ENCODE assay signal across 19 cellular contexts in the genomic region with DNA sequence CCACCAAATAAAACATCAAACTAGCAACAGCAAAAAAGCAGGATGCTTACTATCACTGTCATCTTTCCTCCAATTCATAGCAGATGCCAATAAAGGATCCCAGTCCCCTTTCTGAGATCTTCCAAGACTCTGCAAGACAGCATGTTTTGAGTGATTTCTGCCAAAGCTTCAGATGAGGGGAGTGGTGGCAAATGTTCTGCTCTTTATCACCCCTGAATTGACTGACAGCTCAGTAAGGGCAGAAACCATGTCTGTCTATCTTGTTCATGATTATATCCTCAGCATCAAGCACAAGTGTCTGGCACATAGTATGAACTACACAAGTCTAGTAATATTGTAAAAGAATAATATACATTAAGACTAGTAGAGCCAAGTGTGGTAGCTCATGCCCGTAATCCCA. TPM values are rescaled to one million over a fixed set of nuclear protein-coding genes. Genes with fewer than 3 reads are reported as not detected.
DNase-seq lines count a peak whose midpoint lies in the region; ATAC-seq and TF ChIP-seq lines count a peak whose summit lies in the region.
"Had no signal": no experiment of that assay in that cellular context is flagged by ENCODE, and none has a peak within 500 bp of the region (broad histone marks: within the 10 kb centered on the region; RNA-seq: fewer than 3 reads in every experiment).

No MANE protein-coding gene starts in this region.

- no peak overlapping the region for H2AFZ ChIP-seq in neural cell (ENCODE audit: low read depth, low read length)

- peak; percentile 53 for TF ChIP-seq EP300 in neural cell (conservative IDR thresholded peaks at IDR 0.05; ENCODE audit: poor library complexity, severe bottlenecking)
- TF ChIP-seq EP300 in sigmoid colon (IDR thresholded peaks at IDR 0.05), result no peak

- H3K36me3 Mint-ChIP-seq in activated CD4-positive, alpha-beta T cell treated with anti-CD3 and anti-CD28 coated beads, Interleukin-2, amount 10 ng/mL, durations not matched to agents 7 days and 5 days (ENCODE audit: low read depth), result no peaks in the 10 kb centered on the region
- H3K36me3 Mint-ChIP-seq in activated naive CD4-positive, alpha-beta T cell treated with anti-CD3 and anti-CD28 coated beads, Interleukin-2, amount 50 U/mL, for 72 hours, result peaks cover 0 to 14% of the 10 kb centered on the region in 2 donors

- no peak overlapping the region for H3K4me3 Mint-ChIP-seq in activated CD4-positive, alpha-beta T cell treated with anti-CD3 and anti-CD28 coated beads, Interleukin-2, amount 10 ng/mL, durations not matched to agents 7 days and 5 days
- H3K4me3 Mint-ChIP-seq: endodermal cell had no signal

- H4K20me1 ChIP-seq in neural cell (ENCODE audit: insufficient read depth), result no peaks in the 10 kb centered on the region

- H3K27ac ChIP-seq in neural cell (ENCODE audit: low read length) (peak overlapping the region; percentile 2), sigmoid colon (no peak overlapping the region)
- H3K27ac ChIP-seq: left ventricle myocardium inferior, SJSA1, thoracic aorta had no signal

- no peaks in the 10 kb centered on the region for H3K9me3 ChIP-seq in neural cell (ENCODE audit: low read length)
- no peaks in the 10 kb centered on the region for H3K9me3 ChIP-seq in sigmoid colon
- H3K9me3 ChIP-seq: left ventricle myocardium inferior, SJSA1, thoracic aorta had no signal

- WGBS in sigmoid colon, 2 donors, result 96 to 98% methylated on average over 1 of the region's 1 CpG

- H3K36me3 ChIP-seq in neural cell (ENCODE audit: insufficient read depth, low read length) (no peaks in the 10 kb centered on the region), sigmoid colon (no peaks in the 10 kb centered on the region)
- H3K36me3 ChIP-seq: left ventricle myocardium inferior, SJSA1, thoracic aorta had no signal

- no peaks in the 10 kb centered on the region for H3K9me3 Mint-ChIP-seq in activated CD4-positive, alpha-beta T cell treated with anti-CD3 and anti-CD28 coated beads, Interleukin-2, amount 10 ng/mL, durations not matched to agents 7 days and 5 days
- peaks cover 0 to 5% of the 10 kb centered on the region in 2 donors for H3K9me3 Mint-ChIP-seq in activated naive CD4-positive, alpha-beta T cell treated with anti-CD3 and anti-CD28 coated beads, Interleukin-2, amount 50 U/mL, for 72 hours
- H3K9me3 Mint-ChIP-seq: endodermal cell had no signal

- H3K27me3 Mint-ChIP-seq in activated CD4-positive, alpha-beta T cell treated with anti-CD3 and anti-CD28 coated beads, Interleukin-2, amount 10 ng/mL, durations not matched to agents 7 days and 5 days, result no peaks in the 10 kb centered on the region

- POLR2A ChIA-PET in activated CD4-positive, alpha-beta T cell treated with anti-CD3 and anti-CD28 coated beads, Interleukin-2, amount 10 ng/mL, durations not matched to agents 7 days and 5 days (lab: Charles Lee), result interaction anchor here (0.9 kb wide), 1 partner anchor 10 kb away, joined by 3 read pairs; no protein-coding TSS in a partner anchor

- ATAC-seq in GM18907 (IDR thresholded peaks at IDR 0.05; ENCODE audit: unreplicated experiment), result peak; percentile 15
- peak; percentile 59 to 62 for ATAC-seq in activated naive CD4-positive, alpha-beta T cell treated with anti-CD3 and anti-CD28 coated beads, Interleukin-2, amount 50 U/mL, for 72 hours
- ATAC-seq in left cardiac atrium, result no peak
- ATAC-seq: Panc1 had no signal

- DNase-seq in activated CD4-positive, alpha-beta T cell treated with anti-CD3 and anti-CD28 coated beads, Interleukin-2, amount 10 ng/mL, durations not matched to agents 7 days and 5 days, result no peak
- no peak for DNase-seq in activated CD4-positive, alpha-beta T cell treated with anti-CD3 and anti-CD28 coated beads for 1 hour
- DNase-seq in activated naive CD4-positive, alpha-beta T cell treated with anti-CD3 and anti-CD28 coated beads, Interleukin-2, amount 50 U/mL, for 72 hours (ENCODE audit: low spot score in 2 of 2), result no peak
- DNase-seq in sigmoid colon (no peak), left cardiac atrium (no peak), putamen (ENCODE audit: low spot score) (no peak)
- DNase-seq: endodermal cell; glutamatergic neuron; left ventricle myocardium inferior; NCI-H1694 treated with DMSO at 0.1 percent for 48 hours; NCI-H2227 treated with DMSO at 0.1 percent for 48 hours; retina; stimulated activated CD4-positive, alpha-beta T cell treated with anti-CD3 and anti-CD28 coated beads, Interleukin-12 subunit alpha, Interleukin-12 subunit beta, amount 100 ng/mL, for 4 hours had no signal

- TF ChIP-seq CTCF in neural cell (IDR thresholded peaks at IDR 0.05; ENCODE audit: poor library complexity, severe bottlenecking), result no peak
- TF ChIP-seq CTCF in sigmoid colon (IDR thresholded peaks at IDR 0.05), result no peak

- H3K4me3 ChIP-seq in neural cell (ENCODE audit: low read length), result no peak overlapping the region
- H3K4me3 ChIP-seq in sigmoid colon, result no peak overlapping the region
- H3K4me3 ChIP-seq: left ventricle myocardium inferior, SJSA1, thoracic aorta had no signal

- intact Hi-C loops in sigmoid colon (cut with DNase I) (no loop called here), left cardiac atrium (cut with DNase I) (no loop called here)

- H3K27me3 ChIP-seq in neural cell (ENCODE audit: insufficient read depth, low read depth, low read length), result no peaks in the 10 kb centered on the region
- H3K27me3 ChIP-seq in sigmoid colon, result no peaks in the 10 kb centered on the region
- H3K27me3 ChIP-seq: SJSA1 had no signal

- no peaks in the 10 kb centered on the region for H3K9me2 ChIP-seq in neural cell (ENCODE audit: insufficient read depth, low read length)

- no peaks in the 10 kb centered on the region for H3F3A ChIP-seq in neural cell (ENCODE audit: insufficient read depth, low read length, poor library complexity, severe bottlenecking)

- peaks cover 24% of the 10 kb centered on the region for H3K4me1 Mint-ChIP-seq in activated CD4-positive, alpha-beta T cell treated with anti-CD3 and anti-CD28 coated beads, Interleukin-2, amount 10 ng/mL, durations not matched to agents 7 days and 5 days
- H3K4me1 Mint-ChIP-seq: endodermal cell had no signal

- no peak for TF ChIP-seq POLR2A in sigmoid colon (IDR thresholded peaks at IDR 0.05)

- H3K4me1 ChIP-seq in sigmoid colon, result no peaks in the 10 kb centered on the region
- H3K4me1 ChIP-seq: left ventricle myocardium inferior, SJSA1 had no signal

- TF ChIP-seq RAD21 in neural cell (conservative IDR thresholded peaks at IDR 0.05), result no peak

- no peaks in the 10 kb centered on the region for H3K79me2 ChIP-seq in neural cell (replicated peaks; ENCODE audit: insufficient read depth, low read length)

- H3K4me2 ChIP-seq in neural cell (ENCODE audit: low read length), result no peak overlapping the region

- H3K27ac Mint-ChIP-seq in activated CD4-positive, alpha-beta T cell treated with anti-CD3 and anti-CD28 coated beads, Interleukin-2, amount 10 ng/mL, durations not matched to agents 7 days and 5 days, result peak overlapping the region; percentile 82
- H3K27ac Mint-ChIP-seq in activated naive CD4-positive, alpha-beta T cell treated with anti-CD3 and anti-CD28 coated beads, Interleukin-2, amount 50 U/mL, for 72 hours, result peak overlapping the region; percentile 79 to 84
- H3K27ac Mint-ChIP-seq: endodermal cell had no signal

- CTCF ChIA-PET in activated CD4-positive, alpha-beta T cell treated with anti-CD3 and anti-CD28 coated beads, Interleukin-2, amount 10 ng/mL, durations not matched to agents 7 days and 5 days (lab: Charles Lee), result interaction anchor here (0.6 to 1.9 kb wide), 3 partner anchors 17 to 1288 kb away, joined by 3 to 6 read pairs (median 4); no protein-coding TSS in a partner anchor

- no peak overlapping the region for H3K9ac ChIP-seq in neural cell (ENCODE audit: low read length)

TF ChIP-seq in neural cell, 6 proteins besides CTCF, POLR2A, EP300 and RAD21 (continues in another document):
- no peak for TF ChIP-seq TAF1 (IDR thresholded peaks at IDR 0.05; ENCODE audit: low read depth)
- TF ChIP-seq, protein P1, sequence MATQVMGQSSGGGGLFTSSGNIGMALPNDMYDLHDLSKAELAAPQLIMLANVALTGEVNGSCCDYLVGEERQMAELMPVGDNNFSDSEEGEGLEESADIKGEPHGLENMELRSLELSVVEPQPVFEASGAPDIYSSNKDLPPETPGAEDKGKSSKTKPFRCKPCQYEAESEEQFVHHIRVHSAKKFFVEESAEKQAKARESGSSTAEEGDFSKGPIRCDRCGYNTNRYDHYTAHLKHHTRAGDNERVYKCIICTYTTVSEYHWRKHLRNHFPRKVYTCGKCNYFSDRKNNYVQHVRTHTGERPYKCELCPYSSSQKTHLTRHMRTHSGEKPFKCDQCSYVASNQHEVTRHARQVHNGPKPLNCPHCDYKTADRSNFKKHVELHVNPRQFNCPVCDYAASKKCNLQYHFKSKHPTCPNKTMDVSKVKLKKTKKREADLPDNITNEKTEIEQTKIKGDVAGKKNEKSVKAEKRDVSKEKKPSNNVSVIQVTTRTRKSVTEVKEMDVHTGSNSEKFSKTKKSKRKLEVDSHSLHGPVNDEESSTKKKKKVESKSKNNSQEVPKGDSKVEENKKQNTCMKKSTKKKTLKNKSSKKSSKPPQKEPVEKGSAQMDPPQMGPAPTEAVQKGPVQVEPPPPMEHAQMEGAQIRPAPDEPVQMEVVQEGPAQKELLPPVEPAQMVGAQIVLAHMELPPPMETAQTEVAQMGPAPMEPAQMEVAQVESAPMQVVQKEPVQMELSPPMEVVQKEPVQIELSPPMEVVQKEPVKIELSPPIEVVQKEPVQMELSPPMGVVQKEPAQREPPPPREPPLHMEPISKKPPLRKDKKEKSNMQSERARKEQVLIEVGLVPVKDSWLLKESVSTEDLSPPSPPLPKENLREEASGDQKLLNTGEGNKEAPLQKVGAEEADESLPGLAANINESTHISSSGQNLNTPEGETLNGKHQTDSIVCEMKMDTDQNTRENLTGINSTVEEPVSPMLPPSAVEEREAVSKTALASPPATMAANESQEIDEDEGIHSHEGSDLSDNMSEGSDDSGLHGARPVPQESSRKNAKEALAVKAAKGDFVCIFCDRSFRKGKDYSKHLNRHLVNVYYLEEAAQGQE (IDR thresholded peaks at IDR 0.05; ENCODE audit: borderline replicate concordance), result no peak

RNA-seq across cellular contexts. Expression of a gene that starts 33.9 kb away (rescaled TPM):
- total RNA-seq in activated CD4-positive, alpha-beta T cell treated with anti-CD3 and anti-CD28 coated beads, Interleukin-2, amount 10 ng/mL, durations not matched to agents 7 days and 5 days, result 10 to 100 TPM; 29.8 to 30.9 TPM
- total RNA-seq in activated naive CD4-positive, alpha-beta T cell treated with anti-CD3 and anti-CD28 coated beads, Interleukin-2, amount 50 U/mL, for 72 hours, result 10 to 100 TPM; 19.4 to 61.3 TPM
- polyA plus RNA-seq in neural cell, result 37.9 and 44.3 TPM in 2 replicates
- 32.1 and 32.2 TPM in 2 replicates for polyA minus RNA-seq in neural cell
- 10 to 100 TPM; 23.5 to 47.4 (median 29.2) TPM for total RNA-seq in sigmoid colon
- 10 to 100 TPM; 24.6 to 33.3 (median 27.0) TPM for polyA plus RNA-seq in sigmoid colon
- 10 to 100 TPM; 30.7 to 31.9 TPM for total RNA-seq in left cardiac atrium

RNA-seq across cellular contexts. Expression of a gene that starts 47.1 kb away (rescaled TPM):
- 1 to 10 TPM; 5.4 to 7.1 TPM for total RNA-seq in activated CD4-positive, alpha-beta T cell treated with anti-CD3 and anti-CD28 coated beads, Interleukin-2, amount 10 ng/mL, durations not matched to agents 7 days and 5 days
- 10 to 100 TPM; 11.1 to 16.7 TPM for total RNA-seq in activated naive CD4-positive, alpha-beta T cell treated with anti-CD3 and anti-CD28 coated beads, Interleukin-2, amount 50 U/mL, for 72 hours
- not detected in 2 replicates for polyA plus RNA-seq in neural cell
- not detected in 2 replicates for polyA minus RNA-seq in neural cell
- total RNA-seq in sigmoid colon, result 1 to 10 TPM in 2 of 4 donors, under 1 TPM in 2; 0.36 to 8.0 (median 1.1) TPM
- 10 to 100 TPM in 1 of 3 donors, 1 to 10 TPM in 2; 1.2 to 42.1 (median 1.4) TPM for polyA plus RNA-seq in sigmoid colon
- 1 to 10 TPM in 1 of 2 donors, under 1 TPM in 1; 0.97 to 1.6 TPM for total RNA-seq in left cardiac atrium
- total RNA-seq: A673, SJSA1 had no signal

Comparison
In these comparisons a context has a peak if more than half of its experiments do, and no peak if none do; other contexts are left out.
1. ATAC-seq: peak in GM18907 (single experiment) and activated naive CD4-positive, alpha-beta T cell treated with anti-CD3 and anti-CD28 coated beads, Interleukin-2, amount 50 U/mL, for 72 hours (2 of 2); none in left cardiac atrium (0 of 2).